In genomic region chr19:801861-802496, GRCh38 we compare ENCODE assay signal across 9 cellular contexts. TPM values are rescaled to one million over a fixed set of nuclear protein-coding genes. Genes with fewer than 3 reads are reported as not detected.
DNase-seq lines count a peak whose midpoint lies in the region; TF ChIP-seq lines count a peak whose summit lies in the region.
"Had no signal": no experiment of that assay in that cellular context is flagged by ENCODE, and none has a peak within 500 bp of the region (broad histone marks: within the 10 kb centered on the region; RNA-seq: fewer than 3 reads in every experiment).

No MANE protein-coding gene starts in this region.

- peaks cover 19% of the 10 kb centered on the region for H3K4me1 Mint-ChIP-seq in activated T-helper 1 cell treated with anti-CD3 and anti-CD28 coated beads, Interleukin-12 subunit alpha, Interleukin-12 subunit beta, Interleukin-2, Interleukin-4 antibody, amounts not matched to agents 30 ng/mL and 10 ng/mL and 1 ng/mL, durations not matched to agents 14 hours and 24 hours and 36 hours (ENCODE audit: low read depth)
- peaks cover 21% of the 10 kb centered on the region for H3K4me1 Mint-ChIP-seq in glutamatergic neuron (ENCODE audit: low read depth, unreplicated experiment)

- H3K4me3 ChIP-seq in rectal smooth muscle tissue (ENCODE audit: low read length), result peak overlapping the region; percentile 54

- H3K9ac ChIP-seq in rectal smooth muscle tissue (ENCODE audit: low read length), result no peak overlapping the region

- H3K9me3 Mint-ChIP-seq in activated T-helper 1 cell treated with anti-CD3 and anti-CD28 coated beads, Interleukin-12 subunit alpha, Interleukin-12 subunit beta, Interleukin-2, Interleukin-4 antibody, amounts not matched to agents 30 ng/mL and 10 ng/mL and 1 ng/mL, durations not matched to agents 14 hours and 24 hours and 36 hours, result no peaks in the 10 kb centered on the region
- H3K9me3 Mint-ChIP-seq in glutamatergic neuron (ENCODE audit: unreplicated experiment), result peaks cover 11% of the 10 kb centered on the region

- H3K36me3 Mint-ChIP-seq in activated T-helper 1 cell treated with anti-CD3 and anti-CD28 coated beads, Interleukin-12 subunit alpha, Interleukin-12 subunit beta, Interleukin-2, Interleukin-4 antibody, amounts not matched to agents 30 ng/mL and 10 ng/mL and 1 ng/mL, durations not matched to agents 14 hours and 24 hours and 36 hours (ENCODE audit: low read depth), result peaks cover 45% of the 10 kb centered on the region
- H3K36me3 Mint-ChIP-seq in glutamatergic neuron (ENCODE audit: unreplicated experiment), result no peaks in the 10 kb centered on the region

- no peak overlapping the region for H3K27ac Mint-ChIP-seq in activated T-helper 1 cell treated with anti-CD3 and anti-CD28 coated beads, Interleukin-12 subunit alpha, Interleukin-12 subunit beta, Interleukin-2, Interleukin-4 antibody, amounts not matched to agents 30 ng/mL and 10 ng/mL and 1 ng/mL, durations not matched to agents 14 hours and 24 hours and 36 hours
- H3K27ac Mint-ChIP-seq in glutamatergic neuron (ENCODE audit: unreplicated experiment), result peak overlapping the region; percentile 92

- DNase-seq in EH (ENCODE audit: low read depth) (peak; percentile 37), glutamatergic neuron (no peak), iPS-NIHi11 (ENCODE audit: low spot score) (no peak), NCI-H128 (lab: John Stamatoyannopoulos, UW; ENCODE audit: unreplicated experiment) (no peak), H4 (ENCODE audit: low spot score) (no peak), SW 1271 (lab: John Stamatoyannopoulos, UW) (no peak)
- DNase-seq in activated T-helper 1 cell treated with anti-CD3 and anti-CD28 coated beads, Interleukin-12 subunit alpha, Interleukin-12 subunit beta, Interleukin-2, Interleukin-4 antibody, amounts not matched to agents 30 ng/mL and 10 ng/mL and 1 ng/mL, durations not matched to agents 14 hours and 24 hours and 36 hours (ENCODE audit: low spot score), result no peak
- DNase-seq: NCI-H1694 had no signal

- peak overlapping the region; percentile 47 for H3K27ac ChIP-seq in rectal smooth muscle tissue (ENCODE audit: low read depth, low read length)

- H3K4me3 Mint-ChIP-seq in activated T-helper 1 cell treated with anti-CD3 and anti-CD28 coated beads, Interleukin-12 subunit alpha, Interleukin-12 subunit beta, Interleukin-2, Interleukin-4 antibody, amounts not matched to agents 30 ng/mL and 10 ng/mL and 1 ng/mL, durations not matched to agents 14 hours and 24 hours and 36 hours, result peak overlapping the region; percentile 66
- H3K4me3 Mint-ChIP-seq in glutamatergic neuron (ENCODE audit: unreplicated experiment), result peak overlapping the region; percentile 90

- TF ChIP-seq CTCF in glutamatergic neuron (IDR thresholded peaks at IDR 0.05; ENCODE audit: partially characterized antibody, unreplicated experiment), result no peak

- H3K27me3 Mint-ChIP-seq in activated T-helper 1 cell treated with anti-CD3 and anti-CD28 coated beads, Interleukin-12 subunit alpha, Interleukin-12 subunit beta, Interleukin-2, Interleukin-4 antibody, amounts not matched to agents 30 ng/mL and 10 ng/mL and 1 ng/mL, durations not matched to agents 14 hours and 24 hours and 36 hours (ENCODE audit: insufficient read depth), result no peaks in the 10 kb centered on the region
- H3K27me3 Mint-ChIP-seq in glutamatergic neuron (ENCODE audit: unreplicated experiment), result peaks cover 14% of the 10 kb centered on the region

- peaks cover 34% of the 10 kb centered on the region for H3K36me3 ChIP-seq in rectal smooth muscle tissue (ENCODE audit: control insufficient read depth, insufficient read depth, low read length)

- H3K4me1 ChIP-seq in rectal smooth muscle tissue (ENCODE audit: control insufficient read depth, insufficient read depth, low read length), result peaks cover 42% of the 10 kb centered on the region

- intact Hi-C loops in activated T-helper 1 cell treated with anti-CD3 and anti-CD28 coated beads, Interleukin-12 subunit alpha, Interleukin-12 subunit beta, Interleukin-2, Interleukin-4 antibody, amounts not matched to agents 30 ng/mL and 10 ng/mL and 1 ng/mL, durations not matched to agents 14 hours and 24 hours and 36 hours (cut with micrococcal nuclease), result no loop called here

- no peaks in the 10 kb centered on the region for H3K27me3 ChIP-seq in rectal smooth muscle tissue (ENCODE audit: control insufficient read depth, insufficient read depth, low read length)

RNA-seq across cellular contexts. Expression of gene PTBP1, which starts 4.7 kb away (rescaled TPM):
- total RNA-seq in activated T-helper 1 cell treated with anti-CD3 and anti-CD28 coated beads, Interleukin-12 subunit alpha, Interleukin-12 subunit beta, Interleukin-2, Interleukin-4 antibody, amounts not matched to agents 30 ng/mL and 10 ng/mL and 1 ng/mL, durations not matched to agents 14 hours and 24 hours and 36 hours, result 735 and 829 TPM in 2 replicates
- 244 TPM for total RNA-seq in glutamatergic neuron (ENCODE audit: unreplicated experiment)
- 131 and 138 TPM in 2 replicates for total RNA-seq in H4 (2014; rRNA removed; shearing (Covaris generic))

RNA-seq across cellular contexts. Expression of gene PLPPR3, which starts 19.8 kb away (rescaled TPM):
- total RNA-seq in activated T-helper 1 cell treated with anti-CD3 and anti-CD28 coated beads, Interleukin-12 subunit alpha, Interleukin-12 subunit beta, Interleukin-2, Interleukin-4 antibody, amounts not matched to agents 30 ng/mL and 10 ng/mL and 1 ng/mL, durations not matched to agents 14 hours and 24 hours and 36 hours, result not detected in 2 replicates
- total RNA-seq in glutamatergic neuron (ENCODE audit: unreplicated experiment), result 392 TPM
- total RNA-seq in H4 (2014; rRNA removed; shearing (Covaris generic)), result 0.14 TPM in 1 of 2 replicates, not detected in the other

RNA-seq across cellular contexts. Expression of gene AZU1, which starts 25.7 kb away (rescaled TPM):
- total RNA-seq in activated T-helper 1 cell treated with anti-CD3 and anti-CD28 coated beads, Interleukin-12 subunit alpha, Interleukin-12 subunit beta, Interleukin-2, Interleukin-4 antibody, amounts not matched to agents 30 ng/mL and 10 ng/mL and 1 ng/mL, durations not matched to agents 14 hours and 24 hours and 36 hours, result not detected in 2 replicates
- total RNA-seq in glutamatergic neuron (ENCODE audit: unreplicated experiment), result 2.2 TPM
- not detected in 2 replicates for total RNA-seq in H4 (2014; rRNA removed; shearing (Covaris generic))

RNA-seq across cellular contexts. Expression of gene PRTN3, which starts 38.8 kb away (rescaled TPM):
- total RNA-seq in activated T-helper 1 cell treated with anti-CD3 and anti-CD28 coated beads, Interleukin-12 subunit alpha, Interleukin-12 subunit beta, Interleukin-2, Interleukin-4 antibody, amounts not matched to agents 30 ng/mL and 10 ng/mL and 1 ng/mL, durations not matched to agents 14 hours and 24 hours and 36 hours, result not detected in 2 replicates
- not detected for total RNA-seq in glutamatergic neuron (ENCODE audit: unreplicated experiment)
- total RNA-seq in H4 (2014; rRNA removed; shearing (Covaris generic)), result 0.72 TPM in 1 of 2 replicates, not detected in the other

RNA-seq across cellular contexts. Expression of gene ELANE, which starts 50.1 kb away (rescaled TPM):
- not detected in 2 replicates for total RNA-seq in activated T-helper 1 cell treated with anti-CD3 and anti-CD28 coated beads, Interleukin-12 subunit alpha, Interleukin-12 subunit beta, Interleukin-2, Interleukin-4 antibody, amounts not matched to agents 30 ng/mL and 10 ng/mL and 1 ng/mL, durations not matched to agents 14 hours and 24 hours and 36 hours
- total RNA-seq in glutamatergic neuron (ENCODE audit: unreplicated experiment), result not detected
- not detected in 2 replicates for total RNA-seq in H4 (2014; rRNA removed; shearing (Covaris generic))

Comparison
In these comparisons a context has a peak if more than half of its experiments do, and no peak if none do; other contexts are left out.
1. RNA of gene PLPPR3, which starts 19.8 kb away (total RNA-seq): 392 TPM in glutamatergic neuron (single experiment); 0.14 TPM in H4 and not detected in activated T-helper 1 cell treated with anti-CD3 and anti-CD28 coated beads, Interleukin-12 subunit alpha, Interleukin-12 subunit beta, Interleukin-2, Interleukin-4 antibody, amounts not matched to agents 30 ng/mL and 10 ng/mL and 1 ng/mL, durations not matched to agents 14 hours and 24 hours and 36 hours; every median in the first group is over 100 times any median in the second.